Comparison of ENCODE assay signal across 2 cellular contexts in the genomic region with DNA sequence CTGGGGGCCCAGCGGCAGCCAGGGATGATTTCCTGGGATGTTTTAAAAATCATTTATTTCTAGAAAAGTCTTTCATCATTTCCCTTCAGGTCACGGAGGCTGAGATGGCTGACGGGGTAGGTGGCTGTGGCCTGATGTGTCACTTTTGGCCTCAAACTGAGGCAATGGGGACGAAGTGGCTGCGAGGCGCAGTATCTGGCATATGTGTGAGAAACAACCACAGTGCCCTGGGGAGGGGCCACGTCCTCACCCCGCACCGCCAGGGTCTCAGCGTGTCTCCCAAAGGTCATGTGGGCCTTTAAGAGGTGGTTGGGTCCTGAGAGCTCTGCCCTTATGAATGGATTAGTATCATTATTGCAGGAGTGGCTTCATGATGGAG.
TF ChIP-seq lines count a peak whose summit lies in the region.

No MANE protein-coding gene starts in this region.

TF ChIP-seq in HepG2, 621 proteins besides CTCF, POLR2A, EP300 and RAD21:
- TF ChIP-seq, protein P1, sequence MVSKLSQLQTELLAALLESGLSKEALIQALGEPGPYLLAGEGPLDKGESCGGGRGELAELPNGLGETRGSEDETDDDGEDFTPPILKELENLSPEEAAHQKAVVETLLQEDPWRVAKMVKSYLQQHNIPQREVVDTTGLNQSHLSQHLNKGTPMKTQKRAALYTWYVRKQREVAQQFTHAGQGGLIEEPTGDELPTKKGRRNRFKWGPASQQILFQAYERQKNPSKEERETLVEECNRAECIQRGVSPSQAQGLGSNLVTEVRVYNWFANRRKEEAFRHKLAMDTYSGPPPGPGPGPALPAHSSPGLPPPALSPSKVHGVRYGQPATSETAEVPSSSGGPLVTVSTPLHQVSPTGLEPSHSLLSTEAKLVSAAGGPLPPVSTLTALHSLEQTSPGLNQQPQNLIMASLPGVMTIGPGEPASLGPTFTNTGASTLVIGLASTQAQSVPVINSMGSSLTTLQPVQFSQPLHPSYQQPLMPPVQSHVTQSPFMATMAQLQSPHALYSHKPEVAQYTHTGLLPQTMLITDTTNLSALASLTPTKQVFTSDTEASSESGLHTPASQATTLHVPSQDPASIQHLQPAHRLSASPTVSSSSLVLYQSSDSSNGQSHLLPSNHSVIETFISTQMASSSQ (IDR thresholded peaks at IDR 0.05; ENCODE audit: low read depth), result no peak
- TF ChIP-seq, protein P1 (CRISPR knock-in tag; IDR thresholded peaks at IDR 0.05; ENCODE audit: borderline replicate concordance), result no peak
- TF ChIP-seq, protein P2, sequence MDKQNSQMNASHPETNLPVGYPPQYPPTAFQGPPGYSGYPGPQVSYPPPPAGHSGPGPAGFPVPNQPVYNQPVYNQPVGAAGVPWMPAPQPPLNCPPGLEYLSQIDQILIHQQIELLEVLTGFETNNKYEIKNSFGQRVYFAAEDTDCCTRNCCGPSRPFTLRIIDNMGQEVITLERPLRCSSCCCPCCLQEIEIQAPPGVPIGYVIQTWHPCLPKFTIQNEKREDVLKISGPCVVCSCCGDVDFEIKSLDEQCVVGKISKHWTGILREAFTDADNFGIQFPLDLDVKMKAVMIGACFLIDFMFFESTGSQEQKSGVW (CRISPR knock-in tag; IDR thresholded peaks at IDR 0.05; ENCODE audit: borderline replicate concordance), result no peak; the same call in 1 of the 2 replicates
- TF ChIP-seq NFIB (CRISPR knock-in tag; IDR thresholded peaks at IDR 0.05; ENCODE audit: borderline replicate concordance), result no peak
- no peak for TF ChIP-seq IKZF4 (CRISPR knock-in tag; IDR thresholded peaks at IDR 0.05; ENCODE audit: borderline replicate concordance, low read depth, not compliant biosample characterization)
- TF ChIP-seq, protein P3, sequence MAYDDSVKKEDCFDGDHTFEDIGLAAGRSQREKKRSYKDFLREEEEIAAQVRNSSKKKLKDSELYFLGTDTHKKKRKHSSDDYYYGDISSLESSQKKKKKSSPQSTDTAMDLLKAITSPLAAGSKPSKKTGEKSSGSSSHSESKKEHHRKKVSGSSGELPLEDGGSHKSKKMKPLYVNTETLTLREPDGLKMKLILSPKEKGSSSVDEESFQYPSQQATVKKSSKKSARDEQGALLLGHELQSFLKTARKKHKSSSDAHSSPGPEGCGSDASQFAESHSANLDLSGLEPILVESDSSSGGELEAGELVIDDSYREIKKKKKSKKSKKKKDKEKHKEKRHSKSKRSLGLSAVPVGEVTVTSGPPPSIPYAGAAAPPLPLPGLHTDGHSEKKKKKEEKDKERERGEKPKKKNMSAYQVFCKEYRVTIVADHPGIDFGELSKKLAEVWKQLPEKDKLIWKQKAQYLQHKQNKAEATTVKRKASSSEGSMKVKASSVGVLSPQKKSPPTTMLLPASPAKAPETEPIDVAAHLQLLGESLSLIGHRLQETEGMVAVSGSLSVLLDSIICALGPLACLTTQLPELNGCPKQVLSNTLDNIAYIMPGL (CRISPR knock-in tag; IDR thresholded peaks at IDR 0.05; ENCODE audit: borderline replicate concordance in 1 of 2, low read depth in 1 of 2), result 0 out of 4 replicates have a peak, but pooled peaks of 1 of the 2 experiments have one; percentile 7
- no peak for TF ChIP-seq PLRG1 (conservative IDR thresholded peaks at IDR 0.05)
- TF ChIP-seq, protein P4, sequence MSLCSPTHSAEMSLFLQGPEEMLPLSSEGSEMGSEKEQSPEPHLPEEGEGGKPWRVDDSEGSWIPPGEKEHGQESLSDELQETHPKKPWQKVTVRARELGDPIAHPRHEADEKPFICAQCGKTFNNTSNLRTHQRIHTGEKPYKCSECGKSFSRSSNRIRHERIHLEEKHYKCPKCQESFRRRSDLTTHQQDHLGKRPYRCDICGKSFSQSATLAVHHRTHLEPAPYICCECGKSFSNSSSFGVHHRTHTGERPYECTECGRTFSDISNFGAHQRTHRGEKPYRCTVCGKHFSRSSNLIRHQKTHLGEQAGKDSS (CRISPR knock-in tag; IDR thresholded peaks at IDR 0.05; ENCODE audit: borderline replicate concordance, low read depth), result peak; percentile 37; the same call in 1 of the 2 replicates

TF ChIP-seq in WTC11, 78 proteins besides CTCF, POLR2A, EP300 and RAD21 (continued from another document):
- TF ChIP-seq, protein P5, sequence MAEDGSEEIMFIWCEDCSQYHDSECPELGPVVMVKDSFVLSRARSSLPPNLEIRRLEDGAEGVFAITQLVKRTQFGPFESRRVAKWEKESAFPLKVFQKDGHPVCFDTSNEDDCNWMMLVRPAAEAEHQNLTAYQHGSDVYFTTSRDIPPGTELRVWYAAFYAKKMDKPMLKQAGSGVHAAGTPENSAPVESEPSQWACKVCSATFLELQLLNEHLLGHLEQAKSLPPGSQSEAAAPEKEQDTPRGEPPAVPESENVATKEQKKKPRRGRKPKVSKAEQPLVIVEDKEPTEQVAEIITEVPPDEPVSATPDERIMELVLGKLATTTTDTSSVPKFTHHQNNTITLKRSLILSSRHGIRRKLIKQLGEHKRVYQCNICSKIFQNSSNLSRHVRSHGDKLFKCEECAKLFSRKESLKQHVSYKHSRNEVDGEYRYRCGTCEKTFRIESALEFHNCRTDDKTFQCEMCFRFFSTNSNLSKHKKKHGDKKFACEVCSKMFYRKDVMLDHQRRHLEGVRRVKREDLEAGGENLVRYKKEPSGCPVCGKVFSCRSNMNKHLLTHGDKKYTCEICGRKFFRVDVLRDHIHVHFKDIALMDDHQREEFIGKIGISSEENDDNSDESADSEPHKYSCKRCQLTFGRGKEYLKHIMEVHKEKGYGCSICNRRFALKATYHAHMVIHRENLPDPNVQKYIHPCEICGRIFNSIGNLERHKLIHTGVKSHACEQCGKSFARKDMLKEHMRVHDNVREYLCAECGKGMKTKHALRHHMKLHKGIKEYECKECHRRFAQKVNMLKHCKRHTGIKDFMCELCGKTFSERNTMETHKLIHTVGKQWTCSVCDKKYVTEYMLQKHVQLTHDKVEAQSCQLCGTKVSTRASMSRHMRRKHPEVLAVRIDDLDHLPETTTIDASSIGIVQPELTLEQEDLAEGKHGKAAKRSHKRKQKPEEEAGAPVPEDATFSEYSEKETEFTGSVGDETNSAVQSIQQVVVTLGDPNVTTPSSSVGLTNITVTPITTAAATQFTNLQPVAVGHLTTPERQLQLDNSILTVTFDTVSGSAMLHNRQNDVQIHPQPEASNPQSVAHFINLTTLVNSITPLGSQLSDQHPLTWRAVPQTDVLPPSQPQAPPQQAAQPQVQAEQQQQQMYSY (CRISPR knock-in tag; IDR thresholded peaks at IDR 0.05), result no peak
- TF ChIP-seq ZNF232 (CRISPR knock-in tag; IDR thresholded peaks at IDR 0.05), result no peak
